ENCODE assay signal across 8 cellular contexts in the genomic region with DNA sequence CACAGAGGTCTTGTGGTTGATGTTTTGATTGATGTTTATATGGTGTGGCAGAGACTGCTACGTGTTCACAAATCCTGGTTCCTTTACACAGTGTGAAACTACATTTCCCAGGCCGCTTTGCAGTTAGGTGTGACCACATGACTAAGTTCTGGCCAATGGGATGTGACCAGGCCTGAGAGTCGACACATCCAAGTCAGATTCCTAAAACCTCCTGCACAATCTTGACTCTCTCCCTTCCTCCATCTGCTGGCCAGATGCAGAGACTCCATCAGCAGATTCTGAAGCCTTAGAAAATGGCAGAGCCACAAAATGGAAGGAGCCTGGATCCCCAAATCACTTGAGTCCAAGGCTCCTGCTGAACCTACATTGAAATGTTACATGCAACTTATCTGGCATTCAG. TPM values are rescaled to one million over a fixed set of nuclear protein-coding genes. Genes with fewer than 3 reads are reported as not detected.
DNase-seq lines count a peak whose midpoint lies in the region; ATAC-seq and TF ChIP-seq lines count a peak whose summit lies in the region.

No MANE protein-coding gene starts in this region.

- H3K27ac ChIP-seq in right atrium auricular region: no peak overlapping the region
- no peak overlapping the region for H3K27ac ChIP-seq in PC-9

- H3K4me1 Mint-ChIP-seq in stimulated activated naive CD8-positive, alpha-beta T cell treated with anti-CD3 and anti-CD28 coated beads, Interleukin-15, amount 100 ng/mL, for 72 hours: peaks cover 15% of the 10 kb centered on the region

- intact Hi-C loops in Right ventricle myocardium inferior (cut with DNase I) (no loop called here), PC-9 (cut with micrococcal nuclease; ENCODE audit: unreplicated experiment) (no loop called here)

- ATAC-seq in Right ventricle myocardium inferior (peak; percentile 56), HG03432 (IDR thresholded peaks at IDR 0.05; ENCODE audit: unreplicated experiment) (no peak), HG03354 (IDR thresholded peaks at IDR 0.05; ENCODE audit: poor library complexity, severe bottlenecking, unreplicated experiment) (no peak)
- peak; percentile 72 for ATAC-seq in stimulated activated naive CD8-positive, alpha-beta T cell treated with anti-CD3 and anti-CD28 coated beads, Interleukin-15, amount 100 ng/mL, for 72 hours

- TF ChIP-seq CTCF in right atrium auricular region (IDR thresholded peaks at IDR 0.05) (no peak), PC-9 (conservative IDR thresholded peaks at IDR 0.05) (peak; percentile 45; the same call in 1 of the 2 replicates), foreskin fibroblast (IDR thresholded peaks at IDR 0.05; ENCODE audit: low read depth, low read length) (peak; percentile 17)

- POLR2A ChIA-PET in PC-9 (lab: Charles Lee; ENCODE audit: unreplicated experiment): interaction anchor here (0.6 kb wide), 1 partner anchor 292 kb away, joined by 4 read pairs; a partner anchor contains a TSS

- H3F3A ChIP-seq in PC-9 (ENCODE audit: insufficient read depth, low read depth): no peaks in the 10 kb centered on the region

- H3K4me2 ChIP-seq in PC-9: no peak overlapping the region

- H3K4me3 Mint-ChIP-seq in stimulated activated naive CD8-positive, alpha-beta T cell treated with anti-CD3 and anti-CD28 coated beads, Interleukin-15, amount 100 ng/mL, for 72 hours: no peak overlapping the region

- H3K27me3 ChIP-seq in right atrium auricular region: no peaks in the 10 kb centered on the region
- no peaks in the 10 kb centered on the region for H3K27me3 ChIP-seq in PC-9 (ENCODE audit: insufficient read depth, low read depth)

- no peak for DNase-seq in Right ventricle myocardium inferior (ENCODE audit: missing footprints)
- DNase-seq in right atrium auricular region (ENCODE audit: low spot score): no peak
- peak in 1 of 2 experiments; percentile 58 for DNase-seq in PC-9
- DNase-seq in foreskin fibroblast: peak; percentile 86 to 94
- DNase-seq in stimulated activated naive CD8-positive, alpha-beta T cell treated with anti-CD3 and anti-CD28 coated beads, Interleukin-15, amount 100 ng/mL, for 72 hours: no peak
- DNase-seq in occipital lobe (lab: John Stamatoyannopoulos, UW): no peak

- no peaks in the 10 kb centered on the region for H4K20me1 ChIP-seq in PC-9 (ENCODE audit: insufficient read depth)

- H3K27me3 Mint-ChIP-seq in stimulated activated naive CD8-positive, alpha-beta T cell treated with anti-CD3 and anti-CD28 coated beads, Interleukin-15, amount 100 ng/mL, for 72 hours: no peaks in the 10 kb centered on the region

- H3K9me3 ChIP-seq in right atrium auricular region (no peaks in the 10 kb centered on the region), PC-9 (ENCODE audit: insufficient read depth, low read depth) (no peaks in the 10 kb centered on the region)

- CTCF ChIA-PET in PC-9 (lab: Charles Lee): no interaction called here

- H3K27ac Mint-ChIP-seq in stimulated activated naive CD8-positive, alpha-beta T cell treated with anti-CD3 and anti-CD28 coated beads, Interleukin-15, amount 100 ng/mL, for 72 hours: no peak overlapping the region

- H3K9me3 Mint-ChIP-seq in stimulated activated naive CD8-positive, alpha-beta T cell treated with anti-CD3 and anti-CD28 coated beads, Interleukin-15, amount 100 ng/mL, for 72 hours: no peaks in the 10 kb centered on the region

- peaks cover 67% of the 10 kb centered on the region for H3K36me3 ChIP-seq in right atrium auricular region
- 0 out of 2 replicates have a peak, but pooled peaks cover 4% of the 10 kb centered on the region for H3K36me3 ChIP-seq in PC-9 (ENCODE audit: low read depth)

- H3K4me3 ChIP-seq in right atrium auricular region: no peak overlapping the region
- no peak overlapping the region for H3K4me3 ChIP-seq in PC-9
- H3K4me3 ChIP-seq in foreskin fibroblast (ENCODE audit: low read depth in 1 of 2, low read length in 2 of 2): no peak overlapping the region

- H3K79me2 ChIP-seq in PC-9 (ENCODE audit: low read depth): no peaks in the 10 kb centered on the region

- no peak overlapping the region for H2AFZ ChIP-seq in PC-9

- no peaks in the 10 kb centered on the region for H3K4me1 ChIP-seq in right atrium auricular region
- no peaks in the 10 kb centered on the region for H3K4me1 ChIP-seq in PC-9 (replicated peaks; ENCODE audit: insufficient read depth)

- no TSS peak for BruUV-seq in PC-9 (replicated peaks; lab: Mats Ljungman, UMichigan)

- no peaks in the 10 kb centered on the region for H3K9me2 ChIP-seq in PC-9 (ENCODE audit: insufficient read depth)

RNA-seq across cellular contexts. Expression of a gene that starts 12.6 kb away (rescaled TPM):
- 9.1 TPM for total RNA-seq in Right ventricle myocardium inferior
- total RNA-seq in right atrium auricular region: 10 to 100 TPM in 1 of 2 donors, 1 to 10 TPM in 1; 2.6 to 12.1 TPM
- not detected in 2 replicates for total RNA-seq in PC-9 (2021)
- 1.1 TPM for total RNA-seq in occipital lobe

RNA-seq across cellular contexts. Expression of a gene that starts 14.4 kb away (rescaled TPM):
- total RNA-seq in Right ventricle myocardium inferior: 63.6 TPM
- total RNA-seq in right atrium auricular region: 10 to 100 TPM; 39.8 to 45.3 TPM
- total RNA-seq in PC-9 (2021): 55.5 and 55.6 TPM in 2 replicates
- total RNA-seq in occipital lobe: 10.0 TPM

RNA-seq across cellular contexts. Expression of a gene that starts 15.8 kb away (rescaled TPM):
- total RNA-seq in Right ventricle myocardium inferior: not detected
- total RNA-seq in right atrium auricular region: not detected
- 0.85 TPM in 1 of 2 replicates, not detected in the other for total RNA-seq in PC-9 (2021)
- 2.2 TPM for total RNA-seq in occipital lobe

RNA-seq across cellular contexts. Expression of a gene that starts 22.8 kb away (rescaled TPM):
- total RNA-seq in Right ventricle myocardium inferior (0.92 TPM), right atrium auricular region (under 1 TPM; 0.56 to 0.90 TPM), PC-9 (2021) (0.48 and 0.61 TPM in 2 replicates), occipital lobe (not detected)

RNA-seq across cellular contexts. Expression of a gene that starts 40.2 kb away (rescaled TPM):
- total RNA-seq in Right ventricle myocardium inferior (not detected), right atrium auricular region (not detected), PC-9 (2021) (0.39 TPM in 1 of 2 replicates, not detected in the other), occipital lobe (not detected)

Comparison
In these comparisons a context has a peak if more than half of its experiments do, and no peak if none do; other contexts are left out.
1. ATAC-seq: peak in Right ventricle myocardium inferior (single experiment) and stimulated activated naive CD8-positive, alpha-beta T cell treated with anti-CD3 and anti-CD28 coated beads, Interleukin-15, amount 100 ng/mL, for 72 hours (single experiment); none in HG03432 (single experiment) and HG03354 (single experiment).
2. DNase-seq: peak in foreskin fibroblast (2 of 2); none in Right ventricle myocardium inferior (single experiment), right atrium auricular region (single experiment), stimulated activated naive CD8-positive, alpha-beta T cell treated with anti-CD3 and anti-CD28 coated beads, Interleukin-15, amount 100 ng/mL, for 72 hours (0 of 2) and occipital lobe (single experiment).
3. CTCF ChIP-seq: peak in PC-9 (single experiment) and foreskin fibroblast (single experiment); none in right atrium auricular region (0 of 2).